Comparison of ENCODE assay signal across 17 cellular contexts in genomic region chr14:89933002-89933401, GRCh38. TPM values are rescaled to one million over a fixed set of nuclear protein-coding genes. Genes with fewer than 3 reads are reported as not detected.
"Had no signal": no experiment of that assay in that cellular context is flagged by ENCODE, and none has a peak within 500 bp of the region (broad histone marks: within the 10 kb centered on the region; RNA-seq: fewer than 3 reads in every experiment).

No MANE protein-coding gene starts in this region.

- H3K4me1 ChIP-seq: ascending aorta, right lobe of liver had no signal

- H3K4me2 ChIP-seq: smooth muscle cell had no signal

- H3K36me3 ChIP-seq: ascending aorta, ovary, right lobe of liver had no signal

- DNase-seq: activated CD4-positive, alpha-beta memory T cell treated with anti-CD3 and anti-CD28 coated beads for 36 hours; activated CD4-positive, CD25-positive, alpha-beta regulatory T cell treated with anti-CD3 and anti-CD28 coated beads, Interleukin-2, amount 50 U/mL, for 72 hours; activated CD8-positive, alpha-beta memory T cell treated with anti-CD3 and anti-CD28 coated beads, Interleukin-2, amount 10 ng/mL, durations not matched to agents 7 days and 5 days; activated naive CD4-positive, alpha-beta T cell treated with anti-CD3 and anti-CD28 coated beads, Interleukin-2, amount 10 ng/mL, durations not matched to agents 7 days and 5 days; activated T-cell treated with anti-CD3 and anti-CD28 coated beads, Interleukin-2, amount 50 U/mL, for 24 hours; erythroblast; midbrain; ovary; right lobe of liver; stimulated activated CD4-positive, alpha-beta T cell treated with anti-CD3 and anti-CD28 coated beads, Interleukin-4, amount 100 ng/mL, for 4 hours; stimulated activated CD8-positive, alpha-beta memory T cell treated with anti-CD3 and anti-CD28 coated beads, Interleukin-4, amount 100 ng/mL, for 48 hours; stimulated activated naive CD8-positive, alpha-beta T cell treated with anti-CD3 and anti-CD28 coated beads, Interleukin-15, Interleukin-2, amounts not matched to agents 100 U/mL and 50 U/mL, for 24 hours; T1000; trophoblast cell had no signal

- H3K27me3 ChIP-seq: ascending aorta, ovary, right lobe of liver had no signal

- H3K9me3 ChIP-seq: ascending aorta, ovary, right lobe of liver had no signal

- H3K4me3 ChIP-seq: ascending aorta, lung, ovary, right lobe of liver, smooth muscle cell had no signal

- H3K27ac ChIP-seq: ascending aorta, ovary, right lobe of liver had no signal

RNA-seq across cellular contexts. Expression of gene EFCAB11, which starts 21.5 kb away (rescaled TPM):
- total RNA-seq: ascending aorta had no signal
